In genomic region chr5:80704221-80704620, GRCh38 we compare ENCODE assay signal across 16 cellular contexts.
"Had no signal": no experiment of that assay in that cellular context is flagged by ENCODE, and none has a peak within 500 bp of the region (broad histone marks: within the 10 kb centered on the region; RNA-seq: fewer than 3 reads in every experiment).

No MANE protein-coding gene starts in this region.

- H3K27ac Mint-ChIP-seq: activated CD4-positive, alpha-beta memory T cell treated with anti-CD3 and anti-CD28 coated beads for 36 hours; activated naive CD8-positive, alpha-beta T cell treated with anti-CD3 and anti-CD28 coated beads, Interleukin-2, amount 50 U/mL, for 24 hours; mesothelial cell of epicardium; T-helper 2 cell treated with Interferon-gamma antibody and Interleukin-4, amounts not matched to agents 5 μg/mL and 100 μg/mL, for 36 hours had no signal

- H3K27me3 ChIP-seq: ascending aorta, cardiac muscle cell, colonic mucosa, right atrium auricular region, upper lobe of right lung had no signal

- H3K36me3 ChIP-seq: colonic mucosa, right atrium auricular region had no signal

- H3K9me3 ChIP-seq: ascending aorta, colonic mucosa, right atrium auricular region, upper lobe of right lung had no signal

- H3K4me3 ChIP-seq: ascending aorta, cardiac muscle cell, colonic mucosa, right atrium auricular region, upper lobe of right lung had no signal

- H3K4me1 ChIP-seq: colonic mucosa, right atrium auricular region, upper lobe of right lung had no signal

- ATAC-seq: activated naive CD8-positive, alpha-beta T cell treated with anti-CD3 and anti-CD28 coated beads, Interleukin-2, amount 50 U/mL, for 24 hours; activated T-cell treated with anti-CD3 and anti-CD28 coated beads, Interleukin-2, amount 50 U/mL, for 72 hours had no signal

- H3K9me3 Mint-ChIP-seq: activated CD4-positive, alpha-beta memory T cell treated with anti-CD3 and anti-CD28 coated beads for 36 hours; activated naive CD8-positive, alpha-beta T cell treated with anti-CD3 and anti-CD28 coated beads, Interleukin-2, amount 50 U/mL, for 24 hours; activated T-cell treated with anti-CD3 and anti-CD28 coated beads, Interleukin-2, amount 50 U/mL, for 72 hours; mesothelial cell of epicardium; T-helper 2 cell treated with Interferon-gamma antibody and Interleukin-4, amounts not matched to agents 5 μg/mL and 100 μg/mL, for 36 hours had no signal

- H3K27me3 Mint-ChIP-seq: activated CD4-positive, alpha-beta memory T cell treated with anti-CD3 and anti-CD28 coated beads for 36 hours; activated naive CD8-positive, alpha-beta T cell treated with anti-CD3 and anti-CD28 coated beads, Interleukin-2, amount 50 U/mL, for 24 hours had no signal

- DNase-seq: activated CD4-positive, alpha-beta memory T cell treated with anti-CD3 and anti-CD28 coated beads for 36 hours; activated CD4-positive, CD25-positive, alpha-beta regulatory T cell treated with anti-CD3 and anti-CD28 coated beads, Interleukin-2, amount 50 U/mL, for 72 hours; activated CD8-positive, alpha-beta memory T cell treated with anti-CD3 and anti-CD28 coated beads, Interleukin-2, amount 50 U/mL, for 4 hours; activated gamma-delta T cell treated with Interleukin-2 at 50 U/mL for 16 hours; activated naive CD8-positive, alpha-beta T cell treated with anti-CD3 and anti-CD28 coated beads, Interleukin-2, amount 50 U/mL, for 24 hours; activated T-cell treated with anti-CD3 and anti-CD28 coated beads, Interleukin-2, amount 50 U/mL, for 72 hours; colonic mucosa; posterior cingulate gyrus; small intestine; stimulated activated naive CD4-positive, alpha-beta T cell treated with Interleukin-2 at 50 U/mL for 16 hours; upper lobe of right lung had no signal

- H3K4me3 Mint-ChIP-seq: activated CD4-positive, alpha-beta memory T cell treated with anti-CD3 and anti-CD28 coated beads for 36 hours; activated naive CD8-positive, alpha-beta T cell treated with anti-CD3 and anti-CD28 coated beads, Interleukin-2, amount 50 U/mL, for 24 hours; activated T-cell treated with anti-CD3 and anti-CD28 coated beads, Interleukin-2, amount 50 U/mL, for 72 hours; mesothelial cell of epicardium; T-helper 2 cell treated with Interferon-gamma antibody and Interleukin-4, amounts not matched to agents 5 μg/mL and 100 μg/mL, for 36 hours had no signal

- H3K27ac ChIP-seq: ascending aorta, cardiac muscle cell, colonic mucosa, right atrium auricular region, upper lobe of right lung had no signal
